In genomic region chr7:148397056-148397455, GRCh38 we compare ENCODE assay signal across 25 cellular contexts.
"Had no signal": no experiment of that assay in that cellular context is flagged by ENCODE, and none has a peak within 500 bp of the region (broad histone marks: within the 10 kb centered on the region; RNA-seq: fewer than 3 reads in every experiment).

No MANE protein-coding gene starts in this region.

- H3K4me1 ChIP-seq: prostate gland, right atrium auricular region, stomach, thyroid gland, vagina had no signal

- H3K36me3 Mint-ChIP-seq: natural killer cell treated with Interleukin-12 subunit alpha and Interleukin-12 subunit beta and Interleukin-15 and Interleukin-18, amount 100 ng/mL, for 72 hours; stimulated activated effector memory CD8-positive, alpha-beta T cell treated with anti-CD3 and anti-CD28 coated beads, Interleukin-12 subunit alpha, Interleukin-12 subunit beta, amount 100 ng/mL, for 72 hours had no signal

- H3K9me3 ChIP-seq: prostate gland, right atrium auricular region, stomach, thyroid gland, vagina had no signal

- H3K9me3 Mint-ChIP-seq: effector memory CD8-positive, alpha-beta T cell; memory B cell; natural killer cell treated with Interleukin-12 subunit alpha and Interleukin-12 subunit beta and Interleukin-15 and Interleukin-18, amount 100 ng/mL, for 72 hours; stimulated activated effector memory CD8-positive, alpha-beta T cell treated with anti-CD3 and anti-CD28 coated beads, Interleukin-12 subunit alpha, Interleukin-12 subunit beta, amount 100 ng/mL, for 72 hours had no signal

- ATAC-seq: effector memory CD8-positive, alpha-beta T cell; left lobe of liver; natural killer cell treated with Interleukin-12 subunit alpha and Interleukin-12 subunit beta and Interleukin-15 and Interleukin-18, amount 100 ng/mL, for 72 hours; sciatic nerve; stimulated activated effector memory CD8-positive, alpha-beta T cell treated with anti-CD3 and anti-CD28 coated beads, Interleukin-12 subunit alpha, Interleukin-12 subunit beta, amount 100 ng/mL, for 72 hours had no signal

- H3K27ac ChIP-seq: prostate gland, right atrium auricular region, stomach, thyroid gland, vagina had no signal

- H3K4me1 Mint-ChIP-seq: stimulated activated effector memory CD8-positive, alpha-beta T cell treated with anti-CD3 and anti-CD28 coated beads, Interleukin-12 subunit alpha, Interleukin-12 subunit beta, amount 100 ng/mL, for 72 hours had no signal

- FAIRE-seq: endometrium, frontal cortex, kidney had no signal

- H3K4me3 Mint-ChIP-seq: effector memory CD8-positive, alpha-beta T cell; memory B cell; natural killer cell treated with Interleukin-12 subunit alpha and Interleukin-12 subunit beta and Interleukin-15 and Interleukin-18, amount 100 ng/mL, for 72 hours; stimulated activated effector memory CD8-positive, alpha-beta T cell treated with anti-CD3 and anti-CD28 coated beads, Interleukin-12 subunit alpha, Interleukin-12 subunit beta, amount 100 ng/mL, for 72 hours had no signal

- H3K4me3 ChIP-seq: lung, prostate gland, right atrium auricular region, smooth muscle cell, stomach, thyroid gland, vagina had no signal

- DNase-seq: cortex of kidney; effector memory CD8-positive, alpha-beta T cell; erythroblast; head of caudate nucleus; kidney; nucleus accumbens; stimulated activated CD4-positive, alpha-beta T cell treated with anti-CD3 and anti-CD28 coated beads, Interleukin-12 subunit alpha, Interleukin-12 subunit beta, amount 100 ng/mL, for 4 hours; stimulated activated CD4-positive, alpha-beta T cell treated with anti-CD3 and anti-CD28 coated beads, Interleukin-2, amount 100 ng/mL, for 24 hours; stimulated activated CD4-positive, alpha-beta T cell treated with anti-CD3 and anti-CD28 coated beads, Interleukin-4, amount 100 ng/mL, for 24 hours; stimulated activated naive CD4-positive, alpha-beta T cell treated with Interleukin-2 at 50 U/mL for 16 hours; stomach; thyroid gland; trophoblast cell had no signal

- H3K27me3 ChIP-seq: right atrium auricular region, thyroid gland, vagina had no signal

- H3K4me2 ChIP-seq: smooth muscle cell had no signal

- H3K27ac Mint-ChIP-seq: effector memory CD8-positive, alpha-beta T cell; memory B cell; natural killer cell treated with Interleukin-12 subunit alpha and Interleukin-12 subunit beta and Interleukin-15 and Interleukin-18, amount 100 ng/mL, for 72 hours; stimulated activated effector memory CD8-positive, alpha-beta T cell treated with anti-CD3 and anti-CD28 coated beads, Interleukin-12 subunit alpha, Interleukin-12 subunit beta, amount 100 ng/mL, for 72 hours had no signal

- H3K36me3 ChIP-seq: prostate gland, right atrium auricular region, stomach, thyroid gland, vagina had no signal
